Comparison of ENCODE assay signal across 9 cellular contexts in the genomic region with DNA sequence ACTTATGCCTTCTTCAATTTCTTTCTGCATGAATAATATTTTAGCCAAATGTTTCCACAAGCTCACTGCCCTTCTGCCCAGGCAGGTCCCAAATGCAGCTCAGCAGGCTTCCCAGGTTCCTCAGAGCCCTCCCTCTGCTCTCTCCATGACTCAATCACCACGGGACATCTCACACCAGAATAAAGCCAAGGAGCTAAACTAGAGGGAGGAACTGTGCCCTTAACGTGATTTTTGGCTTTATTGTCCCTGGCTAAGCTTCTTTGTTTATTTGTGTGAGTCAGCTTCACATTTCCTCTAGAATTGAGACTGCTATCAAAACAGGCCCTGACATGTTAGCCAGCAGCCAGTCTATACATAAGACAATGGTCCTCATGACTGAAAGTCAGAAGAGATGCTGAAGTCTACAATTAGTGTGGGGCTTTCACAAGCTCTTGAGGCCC.
DNase-seq lines count a peak whose midpoint lies in the region; ATAC-seq, FAIRE-seq and TF ChIP-seq lines count a peak whose summit lies in the region.
"Had no signal": no experiment of that assay in that cellular context is flagged by ENCODE, and none has a peak within 500 bp of the region (broad histone marks: within the 10 kb centered on the region; RNA-seq: fewer than 3 reads in every experiment).

No MANE protein-coding gene starts in this region.

- H3K56ac ChIP-seq in H1 (replicated peaks; ENCODE audit: insufficient read length, low read depth, low read length): no peak overlapping the region

- no peak overlapping the region for H3K4ac ChIP-seq in H1 (replicated peaks; ENCODE audit: insufficient read length, low read depth, low read length)

- H3K79me1 ChIP-seq in H1 (ENCODE audit: low read depth, low read length): no peaks in the 10 kb centered on the region

- H2BK20ac ChIP-seq in H1 (ENCODE audit: low read length): no peak overlapping the region

- H3K9me3 ChIP-seq in H1 (ENCODE audit: insufficient read depth in 2 of 2, low read depth in 1 of 2, low read length in 1 of 2): 0 out of 4 replicates have a peak, but pooled peaks cover 0 to 2% of the 10 kb centered on the region in 2 experiments
- H3K9me3 ChIP-seq in tibial artery: no peaks in the 10 kb centered on the region
- H3K9me3 ChIP-seq in vagina: no peaks in the 10 kb centered on the region

- no peaks in the 10 kb centered on the region for H3K36me3 Mint-ChIP-seq in activated T-cell treated with anti-CD3 and anti-CD28 coated beads, Interleukin-2, amount 50 U/mL, for 4 hours (ENCODE audit: insufficient read depth)

- TF ChIP-seq CTCF in KMS-11 (conservative IDR thresholded peaks at IDR 0.05; ENCODE audit: low read depth, low read length): no peak
- TF ChIP-seq CTCF in H1 (IDR thresholded peaks at IDR 0.05; ENCODE audit: control extremely low read depth in 1 of 3, insufficient read depth in 1 of 3, low read depth in 1 of 3, low read length in 3 of 3): no peak
- no peak for TF ChIP-seq CTCF in tibial artery (IDR thresholded peaks at IDR 0.05)
- no peak for TF ChIP-seq CTCF in vagina (IDR thresholded peaks at IDR 0.05)

- TF ChIP-seq POLR2A in H1 (IDR thresholded peaks at IDR 0.05; ENCODE audit: control extremely low read depth in 1 of 2, low read depth in 2 of 2, low read length in 2 of 2): no peak
- TF ChIP-seq POLR2A in vagina (IDR thresholded peaks at IDR 0.05): no peak

- no peaks in the 10 kb centered on the region for H3K79me2 ChIP-seq in KMS-11 (ENCODE audit: insufficient read depth, low read depth)
- H3K79me2 ChIP-seq in H1 (ENCODE audit: control insufficient read depth in 1 of 2, insufficient read depth in 2 of 2, low read length in 2 of 2): no peaks in the 10 kb centered on the region

- H4K8ac ChIP-seq in H1 (ENCODE audit: extremely low read depth, insufficient read depth, low read length): no peak overlapping the region

- H3K4me3 Mint-ChIP-seq in activated T-cell treated with anti-CD3 and anti-CD28 coated beads, Interleukin-2, amount 50 U/mL, for 4 hours: no peak overlapping the region

- no peaks in the 10 kb centered on the region for H3K4me1 Mint-ChIP-seq in activated T-cell treated with anti-CD3 and anti-CD28 coated beads, Interleukin-2, amount 50 U/mL, for 4 hours (ENCODE audit: low read depth)

- H2BK15ac ChIP-seq in H1 (ENCODE audit: low read length): no peak overlapping the region

- H3K4me3 ChIP-seq in KMS-11 (IDR thresholded peaks at IDR 0.05; ENCODE audit: insufficient read depth, low read depth, low read length): no peak overlapping the region
- H3K4me3 ChIP-seq in H1 (ENCODE audit: extremely low read depth in 1 of 4, insufficient read depth in 2 of 4, low read depth in 3 of 4, low read length in 4 of 4): no peak overlapping the region
- H3K4me3 ChIP-seq in tibial artery: no peak overlapping the region
- H3K4me3 ChIP-seq in vagina: no peak overlapping the region

- no peaks in the 10 kb centered on the region for H4K20me1 ChIP-seq in KMS-11 (ENCODE audit: insufficient read depth)
- H4K20me1 ChIP-seq in H1 (replicated peaks in 1 of 2; ENCODE audit: control insufficient read depth in 1 of 2, insufficient read depth in 2 of 2, low read length in 2 of 2): no peaks in the 10 kb centered on the region

- no peak overlapping the region for H3K18ac ChIP-seq in H1 (ENCODE audit: extremely low read depth, low read length)

- peaks cover 68% of the 10 kb centered on the region for H3K4me1 ChIP-seq in KMS-11 (ENCODE audit: low read depth, poor library complexity, severe bottlenecking)
- H3K4me1 ChIP-seq in H1 (replicated peaks in 1 of 4; ENCODE audit: control insufficient read depth in 3 of 4, insufficient read depth in 4 of 4, low read length in 3 of 4): peaks cover 0 to 3% (median under 1%) of the 10 kb centered on the region in 4 experiments; a peak in 2 of 7 replicates
- peaks cover 0 to 16% (median 2%) of the 10 kb centered on the region in 4 donors for H3K4me1 ChIP-seq in tibial artery
- no peaks in the 10 kb centered on the region for H3K4me1 ChIP-seq in vagina

- WGBS in H1 (ENCODE audit: extremely low coverage in 1 of 2, insufficient coverage in 1 of 2, insufficient read length in 1 of 2, insufficient replicate concordance in 2 of 2, low coverage in 1 of 2, low lambda C conversion rate in 2 of 2, missing lambda C conversion rate in 1 of 2), 2 experiments: 80% methylated on average over 2 of the region's 2 CpGs; no CpG with 5 or more reads in 1 of the 2 experiments

- intact Hi-C loops in tibial artery (cut with DNase I; ENCODE audit: low total_unique reads) (no loop called here), vagina (cut with DNase I) (no loop called here)

- TF ChIP-seq EP300 in H1 (IDR thresholded peaks at IDR 0.05; ENCODE audit: borderline replicate concordance in 1 of 2, low read depth in 2 of 2, low read length in 2 of 2): no peak

- no peaks in the 10 kb centered on the region for H3K23me2 ChIP-seq in H1 (ENCODE audit: low read depth, low read length)

- H3K27me3 ChIP-seq in KMS-11 (ENCODE audit: insufficient read depth, low read depth) (no peaks in the 10 kb centered on the region), H1 (replicated peaks in 1 of 4; ENCODE audit: control insufficient read depth in 3 of 4, extremely low read depth in 1 of 4, insufficient read depth in 3 of 4, low read length in 3 of 4) (no peaks in the 10 kb centered on the region), tibial artery (no peaks in the 10 kb centered on the region), vagina (no peaks in the 10 kb centered on the region)

- no peak overlapping the region for H2AK5ac ChIP-seq in H1 (ENCODE audit: low read depth, low read length)

- H3K9ac ChIP-seq in KMS-11 (no peak overlapping the region; the same call in 1 of the 2 replicates), H1 (replicated peaks in 1 of 4; ENCODE audit: extremely low read depth in 1 of 4, low read depth in 3 of 4, low read length in 3 of 4) (no peak overlapping the region)

- no peak for FAIRE-seq in H1 (lab: Jason Lieb, UNC)

- H2BK5ac ChIP-seq in H1 (ENCODE audit: low read depth, low read length): no peak overlapping the region

- peak overlapping the region; percentile 32; the same call in 1 of the 2 replicates for H2AFZ ChIP-seq in KMS-11 (ENCODE audit: low read depth)
- peak overlapping the region; percentile 5; the same call in 1 of the 2 replicates for H2AFZ ChIP-seq in H1 (ENCODE audit: low read length)

- ATAC-seq in activated T-cell treated with anti-CD3 and anti-CD28 coated beads, Interleukin-2, amount 50 U/mL, for 4 hours: no peak

- TF ChIP-seq RAD21 in H1 (IDR thresholded peaks at IDR 0.05 in 1 of 2, conservative IDR thresholded peaks at IDR 0.05 in 1 of 2; ENCODE audit: low read depth in 2 of 2, low read length in 2 of 2): no peak

- no peaks in the 10 kb centered on the region for H3K9me3 Mint-ChIP-seq in activated T-cell treated with anti-CD3 and anti-CD28 coated beads, Interleukin-2, amount 50 U/mL, for 4 hours

- POLR2A ChIA-PET in H1 (lab: Charles Lee; ENCODE audit: partially characterized antibody): no interaction called here

- CTCF ChIA-PET in H1 (lab: Charles Lee; ENCODE audit: partially characterized antibody): interaction anchor here (0.6 to 1.7 kb wide), 3 partner anchors 10 to 89 kb away, joined by 3 to 4 read pairs (median 3); no protein-coding TSS in a partner anchor

- H3K36me3 ChIP-seq in KMS-11 (ENCODE audit: insufficient read depth) (no peaks in the 10 kb centered on the region), H1 (ENCODE audit: control insufficient read depth in 2 of 4, insufficient read depth in 4 of 4, low read length in 3 of 4) (no peaks in the 10 kb centered on the region), tibial artery (no peaks in the 10 kb centered on the region), vagina (no peaks in the 10 kb centered on the region)

- no peak overlapping the region for H4K91ac ChIP-seq in H1 (replicated peaks; ENCODE audit: insufficient read length, low read length)

- H2BK12ac ChIP-seq in H1 (ENCODE audit: low read depth, low read length): no peak overlapping the region

- H3K23ac ChIP-seq in H1 (ENCODE audit: insufficient read length): no peak overlapping the region

- DNase-seq in NCI-H2081 (lab: John Stamatoyannopoulos, UW): peak; percentile 0 to 3
- no peak for DNase-seq in NCI-H2081 treated with DMSO at 0.1 percent for 48 hours (lab: John Stamatoyannopoulos, UW)
- no peak for DNase-seq in H1 (ENCODE audit: low read depth in 1 of 2, low spot score in 2 of 2)
- DNase-seq in tibial artery: peak; percentile 80 to 87
- DNase-seq in vagina (ENCODE audit: extremely low spot score in 2 of 2): no peak
- no peak for DNase-seq in mucosa of gallbladder (ENCODE audit: low spot score)
- DNase-seq in activated T-cell treated with anti-CD3 and anti-CD28 coated beads, Interleukin-2, amount 50 U/mL, for 4 hours: no peak
- DNase-seq: ACHN had no signal

- no peak overlapping the region for H2BK120ac ChIP-seq in H1 (replicated peaks; ENCODE audit: low read depth, low read length)

- no peak overlapping the region for H3K14ac ChIP-seq in H1 (ENCODE audit: insufficient read length)

- peaks cover 4% of the 10 kb centered on the region for H3K27me3 Mint-ChIP-seq in activated T-cell treated with anti-CD3 and anti-CD28 coated beads, Interleukin-2, amount 50 U/mL, for 4 hours (ENCODE audit: low read depth)

- peak overlapping the region; percentile 8; the same call in 1 of the 2 replicates for H3K4me2 ChIP-seq in KMS-11
- H3K4me2 ChIP-seq in H1 (ENCODE audit: insufficient read depth in 1 of 2, low read depth in 2 of 2, low read length in 2 of 2): no peak overlapping the region

- no peak overlapping the region for H4K5ac ChIP-seq in H1 (ENCODE audit: insufficient read length, low read depth, low read length)

- peak overlapping the region; percentile 23; the same call in 1 of the 2 replicates for H3K27ac ChIP-seq in KMS-11
- no peak overlapping the region for H3K27ac ChIP-seq in H1 (ENCODE audit: low read depth, low read length)
- peak overlapping the region; percentile 57 to 66 for H3K27ac ChIP-seq in tibial artery
- H3K27ac ChIP-seq in vagina: no peak overlapping the region

TF ChIP-seq in H1, 55 proteins besides CTCF, POLR2A, EP300 and RAD21 (continues in another document):
- TF ChIP-seq RXRA (IDR thresholded peaks at IDR 0.05; ENCODE audit: insufficient read depth, low read depth, low read length) (no peak), MAFK (IDR thresholded peaks at IDR 0.05; ENCODE audit: low read depth, low read length) (no peak), JUND (IDR thresholded peaks at IDR 0.05; ENCODE audit: low read length) (no peak), JUN (IDR thresholded peaks at IDR 0.05; ENCODE audit: low read depth, low read length) (no peak), CEBPB (IDR thresholded peaks at IDR 0.05; ENCODE audit: low read depth, low read length) (no peak), E2F6 (IDR thresholded peaks at IDR 0.05) (no peak), TBP (IDR thresholded peaks at IDR 0.05; ENCODE audit: low read depth, low read length) (no peak), TAF1 (IDR thresholded peaks at IDR 0.05; ENCODE audit: low read depth, low read length) (no peak)

Comparison
In these comparisons a context has a peak if more than half of its experiments do, and no peak if none do; other contexts are left out.
1. DNase-seq: peak in NCI-H2081 (2 of 2) and tibial artery (2 of 2); none in NCI-H2081 treated with DMSO at 0.1 percent for 48 hours (single experiment), H1 (0 of 2), vagina (0 of 2), mucosa of gallbladder (single experiment) and activated T-cell treated with anti-CD3 and anti-CD28 coated beads, Interleukin-2, amount 50 U/mL, for 4 hours (single experiment).
2. H3K27ac ChIP-seq: peak in KMS-11 (single experiment) and tibial artery (2 of 2); none in H1 (single experiment) and vagina (single experiment).